ENCODE assay signal across 1 cellular context in genomic region chr11:125887373-125888324, GRCh38.
TF ChIP-seq lines count a peak whose summit lies in the region.

HYLS1 (plus strand) TSS chr11:125887668; CDS start chr11:125899369, 11,701 bp downstream.

TF ChIP-seq in GM12878, 131 proteins besides CTCF, POLR2A, EP300 and RAD21 (continued from another document and continues in another):
- TF ChIP-seq ZBTB4 (CRISPR knock-in tag; IDR thresholded peaks at IDR 0.05) = peak; percentile 67; the same call in 1 of the 2 replicates
- no peak for TF ChIP-seq CEBPZ (IDR thresholded peaks at IDR 0.05; ENCODE audit: low read depth, low read length)
- TF ChIP-seq PML (IDR thresholded peaks at IDR 0.05; ENCODE audit: low read length) = peak; percentile 56; the same call in 1 of the 2 replicates
- TF ChIP-seq BCLAF1 (IDR thresholded peaks at IDR 0.05) = no peak
- no peak for TF ChIP-seq ZBED1 (IDR thresholded peaks at IDR 0.05; ENCODE audit: borderline replicate concordance)
- peak; percentile 20 for TF ChIP-seq RELA (IDR thresholded peaks at IDR 0.05; ENCODE audit: borderline replicate concordance, partially characterized antibody)
- TF ChIP-seq RCOR1 (conservative IDR thresholded peaks at IDR 0.05; ENCODE audit: low read depth, low read length) = no peak
- no peak for TF ChIP-seq EZH2 (IDR thresholded peaks at IDR 0.05; ENCODE audit: borderline replicate concordance, control insufficient read depth, low read depth, low read length)
- no peak for TF ChIP-seq CUX1 (IDR thresholded peaks at IDR 0.05; ENCODE audit: insufficient replicate concordance, low read depth, low read length)
- no peak for TF ChIP-seq ZZZ3 (IDR thresholded peaks at IDR 0.05; ENCODE audit: control insufficient read depth, insufficient read length, low read depth)
- no peak for TF ChIP-seq JUNB (IDR thresholded peaks at IDR 0.05)
- TF ChIP-seq CREM (IDR thresholded peaks at IDR 0.05; ENCODE audit: low read depth) = peak; percentile 39; the same call in 1 of the 2 replicates
- peak; percentile 100 for TF ChIP-seq CBFB (IDR thresholded peaks at IDR 0.05; ENCODE audit: low read depth)
- TF ChIP-seq TCF12 (IDR thresholded peaks at IDR 0.05; ENCODE audit: low read depth, low read length) = 0 out of 2 replicates have a peak, but pooled peaks have one; percentile 13
- peak; percentile 83 for TF ChIP-seq NRF1 (conservative IDR thresholded peaks at IDR 0.05; ENCODE audit: low read depth, low read length)
- 0 out of 2 replicates have a peak, but pooled peaks have one; percentile 3 for TF ChIP-seq SIN3A (IDR thresholded peaks at IDR 0.05; ENCODE audit: low read depth, low read length)
- no peak for TF ChIP-seq SMAD1 (IDR thresholded peaks at IDR 0.05; ENCODE audit: low read depth, partially characterized antibody)
- peak; percentile 99 for TF ChIP-seq MLLT1 (IDR thresholded peaks at IDR 0.05)
- TF ChIP-seq ZNF622 (IDR thresholded peaks at IDR 0.05) = no peak
- no peak for TF ChIP-seq PAX8 (IDR thresholded peaks at IDR 0.05)
- TF ChIP-seq E4F1 (IDR thresholded peaks at IDR 0.05; ENCODE audit: borderline replicate concordance, partially characterized antibody) = no peak
- no peak for TF ChIP-seq TARDBP (IDR thresholded peaks at IDR 0.05; ENCODE audit: borderline replicate concordance)
- no peak for TF ChIP-seq BRCA1 (IDR thresholded peaks at IDR 0.05; ENCODE audit: low read depth, low read length)
- TF ChIP-seq RUNX3 (IDR thresholded peaks at IDR 0.05; ENCODE audit: low read length) = peak; percentile 99
- no peak for TF ChIP-seq CEBPB (IDR thresholded peaks at IDR 0.05; ENCODE audit: borderline replicate concordance in 1 of 2, low read depth in 2 of 2, low read length in 2 of 2)
- TF ChIP-seq NFXL1 (IDR thresholded peaks at IDR 0.05; ENCODE audit: borderline replicate concordance) = no peak
- TF ChIP-seq ZBTB33 (IDR thresholded peaks at IDR 0.05) = no peak
- TF ChIP-seq IKZF2 (IDR thresholded peaks at IDR 0.05) = peak; percentile 42 to 67; a peak in 2 of 4 replicates
- TF ChIP-seq RB1 (IDR thresholded peaks at IDR 0.05; ENCODE audit: borderline replicate concordance) = peak; percentile 81; the same call in 1 of the 2 replicates
- TF ChIP-seq ASH2L (IDR thresholded peaks at IDR 0.05; ENCODE audit: borderline replicate concordance, low read depth) = no peak
- no peak for TF ChIP-seq MAX (IDR thresholded peaks at IDR 0.05; ENCODE audit: low read depth, low read length)
- peak; percentile 94 for TF ChIP-seq IKZF1 (conservative IDR thresholded peaks at IDR 0.05)
- peak; percentile 56; the same call in 1 of the 2 replicates for TF ChIP-seq FOXM1 (IDR thresholded peaks at IDR 0.05; ENCODE audit: low read depth, low read length)
- TF ChIP-seq SMAD5 (IDR thresholded peaks at IDR 0.05; ENCODE audit: low read depth) = peak; percentile 47; the same call in 1 of the 2 replicates
- peak; percentile 76; the same call in 1 of the 2 replicates for TF ChIP-seq BACH1 (IDR thresholded peaks at IDR 0.05; ENCODE audit: borderline replicate concordance)
- TF ChIP-seq CREB1 (IDR thresholded peaks at IDR 0.05; ENCODE audit: low read depth) = 0 out of 2 replicates have a peak, but pooled peaks have one; percentile 53
- TF ChIP-seq NFYA (IDR thresholded peaks at IDR 0.05; ENCODE audit: borderline replicate concordance, low read depth, low read length) = no peak
- no peak; the same call in 1 of the 2 replicates for TF ChIP-seq NBN (IDR thresholded peaks at IDR 0.05)
